ENCODE assay signal across 10 cellular contexts in the genomic region with DNA sequence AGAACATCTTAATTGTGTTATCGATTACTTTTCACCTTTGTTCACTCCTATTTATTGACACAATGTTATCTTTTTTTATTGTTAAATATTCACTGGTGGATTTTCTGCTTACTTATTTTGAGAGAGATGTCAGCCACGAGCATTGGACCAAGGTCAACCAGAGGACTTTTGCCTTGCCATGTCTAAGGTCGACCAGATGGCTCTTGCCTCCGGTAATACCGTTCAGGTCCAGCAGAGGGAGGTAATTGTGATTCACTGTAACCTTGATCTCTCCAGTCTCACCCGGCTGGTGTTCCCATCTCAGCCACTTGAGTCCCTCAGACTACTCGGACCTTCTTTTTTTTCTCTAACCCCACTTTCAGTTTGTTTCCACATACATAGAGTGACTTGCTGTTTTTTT.
DNase-seq lines count a peak whose midpoint lies in the region; ATAC-seq and TF ChIP-seq lines count a peak whose summit lies in the region.
"Had no signal": no experiment of that assay in that cellular context is flagged by ENCODE, and none has a peak within 500 bp of the region (broad histone marks: within the 10 kb centered on the region; RNA-seq: fewer than 3 reads in every experiment).

No MANE protein-coding gene starts in this region.

- no peak for ATAC-seq in activated T-cell treated with anti-CD3 and anti-CD28 coated beads, Interleukin-2, amount 50 U/mL, for 4 hours
- no peak for ATAC-seq in HG02588 (IDR thresholded peaks at IDR 0.05; ENCODE audit: unreplicated experiment)
- ATAC-seq in HG03097 (IDR thresholded peaks at IDR 0.05; ENCODE audit: low FRiP score, unreplicated experiment), result no peak
- ATAC-seq in heart left ventricle, result no peak

- no peak for TF ChIP-seq POLR2A in heart left ventricle (IDR thresholded peaks at IDR 0.05)

- H3K79me2 ChIP-seq in KMS-11 (ENCODE audit: insufficient read depth, low read depth), result no peaks in the 10 kb centered on the region

- H3K4me3 ChIP-seq in KMS-11 (IDR thresholded peaks at IDR 0.05; ENCODE audit: insufficient read depth, low read depth, low read length) (no peak overlapping the region), neutrophil (ENCODE audit: low read depth in 1 of 2, low read length in 1 of 2) (no peak overlapping the region), heart left ventricle (no peak overlapping the region)
- H3K4me3 ChIP-seq: SJSA1 had no signal

- no peaks in the 10 kb centered on the region for H3K27me3 Mint-ChIP-seq in activated T-cell treated with anti-CD3 and anti-CD28 coated beads, Interleukin-2, amount 50 U/mL, for 4 hours (ENCODE audit: low read depth)
- no peaks in the 10 kb centered on the region for H3K27me3 Mint-ChIP-seq in activated naive CD8-positive, alpha-beta T cell treated with anti-CD3 and anti-CD28 coated beads for 36 hours

- H3K9me3 ChIP-seq in neutrophil, result no peaks in the 10 kb centered on the region
- peaks cover 0 to 32% (median 0%) of the 10 kb centered on the region in 12 donors for H3K9me3 ChIP-seq in heart left ventricle

- no peak overlapping the region for H3K9ac ChIP-seq in KMS-11

- H2AFZ ChIP-seq in KMS-11 (ENCODE audit: low read depth), result no peak overlapping the region

- H3K36me3 Mint-ChIP-seq in activated T-cell treated with anti-CD3 and anti-CD28 coated beads, Interleukin-2, amount 50 U/mL, for 4 hours (ENCODE audit: insufficient read depth), result peaks cover 43% of the 10 kb centered on the region
- peaks cover 77% of the 10 kb centered on the region for H3K36me3 Mint-ChIP-seq in activated naive CD8-positive, alpha-beta T cell treated with anti-CD3 and anti-CD28 coated beads for 36 hours

- no peak overlapping the region for H3K4me2 ChIP-seq in KMS-11

- no peaks in the 10 kb centered on the region for H4K20me1 ChIP-seq in KMS-11 (ENCODE audit: insufficient read depth)

- H3K4me1 ChIP-seq in KMS-11 (ENCODE audit: low read depth, poor library complexity, severe bottlenecking), result no peaks in the 10 kb centered on the region
- peaks cover 4 to 17% of the 10 kb centered on the region in 2 experiments for H3K4me1 ChIP-seq in neutrophil (ENCODE audit: control insufficient read depth in 1 of 2, insufficient read depth in 1 of 2, low read depth in 1 of 2, low read length in 1 of 2)
- H3K4me1 ChIP-seq in heart left ventricle, result no peaks in the 10 kb centered on the region
- H3K4me1 ChIP-seq: SJSA1 had no signal

- no peaks in the 10 kb centered on the region for H3K4me1 Mint-ChIP-seq in activated T-cell treated with anti-CD3 and anti-CD28 coated beads, Interleukin-2, amount 50 U/mL, for 4 hours (ENCODE audit: low read depth)
- H3K4me1 Mint-ChIP-seq in activated naive CD8-positive, alpha-beta T cell treated with anti-CD3 and anti-CD28 coated beads for 36 hours, result no peaks in the 10 kb centered on the region
- H3K4me1 Mint-ChIP-seq: mesothelial cell of epicardium had no signal

- intact Hi-C loops in heart left ventricle (cut with DNase I), result no loop called here

- TF ChIP-seq CTCF in KMS-11 (conservative IDR thresholded peaks at IDR 0.05; ENCODE audit: low read depth, low read length) (peak; percentile 74), neutrophil (IDR thresholded peaks at IDR 0.05) (peak; percentile 57), heart left ventricle (IDR thresholded peaks at IDR 0.05) (peak in 4 of 12 donors; percentile 12 to 23 (median 15))

- 88 to 93% (median 91%) methylated on average over 7 of the region's 7 CpGs for WGBS in heart left ventricle, 4 donors

- no peak overlapping the region for H3K4me3 Mint-ChIP-seq in activated T-cell treated with anti-CD3 and anti-CD28 coated beads, Interleukin-2, amount 50 U/mL, for 4 hours
- no peak overlapping the region for H3K4me3 Mint-ChIP-seq in activated naive CD8-positive, alpha-beta T cell treated with anti-CD3 and anti-CD28 coated beads for 36 hours
- H3K4me3 Mint-ChIP-seq: mesothelial cell of epicardium had no signal

- no peak overlapping the region for H3K27ac Mint-ChIP-seq in activated naive CD8-positive, alpha-beta T cell treated with anti-CD3 and anti-CD28 coated beads for 36 hours
- H3K27ac Mint-ChIP-seq: mesothelial cell of epicardium had no signal

- peak; percentile 51 to 60 for DNase-seq in activated T-cell treated with anti-CD3 and anti-CD28 coated beads, Interleukin-2, amount 50 U/mL, for 48 hours
- DNase-seq in activated T-cell treated with anti-CD3 and anti-CD28 coated beads, Interleukin-2, amount 50 U/mL, for 4 hours, result no peak
- peak; percentile 15 for DNase-seq in activated naive CD8-positive, alpha-beta T cell treated with anti-CD3 and anti-CD28 coated beads for 36 hours
- no peak for DNase-seq in heart left ventricle

- peaks cover 84% of the 10 kb centered on the region for H3K9me3 Mint-ChIP-seq in activated T-cell treated with anti-CD3 and anti-CD28 coated beads, Interleukin-2, amount 50 U/mL, for 4 hours
- H3K9me3 Mint-ChIP-seq in activated naive CD8-positive, alpha-beta T cell treated with anti-CD3 and anti-CD28 coated beads for 36 hours, result peaks cover 75% of the 10 kb centered on the region

- H3K27me3 ChIP-seq in KMS-11 (ENCODE audit: insufficient read depth, low read depth) (no peaks in the 10 kb centered on the region), neutrophil (no peaks in the 10 kb centered on the region), heart left ventricle (no peaks in the 10 kb centered on the region)
- H3K27me3 ChIP-seq: SJSA1 had no signal

- no peak overlapping the region for H3K27ac ChIP-seq in KMS-11
- H3K27ac ChIP-seq in neutrophil, result no peak overlapping the region
- H3K27ac ChIP-seq in heart left ventricle, result no peak overlapping the region
- H3K27ac ChIP-seq: SJSA1 had no signal

- H3K36me3 ChIP-seq in KMS-11 (ENCODE audit: insufficient read depth) (no peaks in the 10 kb centered on the region), neutrophil (no peaks in the 10 kb centered on the region), heart left ventricle (peaks cover 0 to 24% (median 7%) of the 10 kb centered on the region in 9 donors)

Comparison
In these comparisons a context has a peak if more than half of its experiments do, and no peak if none do; other contexts are left out.
1. DNase-seq: peak in activated T-cell treated with anti-CD3 and anti-CD28 coated beads, Interleukin-2, amount 50 U/mL, for 48 hours (2 of 2) and activated naive CD8-positive, alpha-beta T cell treated with anti-CD3 and anti-CD28 coated beads for 36 hours (single experiment); none in activated T-cell treated with anti-CD3 and anti-CD28 coated beads, Interleukin-2, amount 50 U/mL, for 4 hours (single experiment) and heart left ventricle (0 of 5).